1 cellular context compared by ENCODE assay signal in the genomic region with DNA sequence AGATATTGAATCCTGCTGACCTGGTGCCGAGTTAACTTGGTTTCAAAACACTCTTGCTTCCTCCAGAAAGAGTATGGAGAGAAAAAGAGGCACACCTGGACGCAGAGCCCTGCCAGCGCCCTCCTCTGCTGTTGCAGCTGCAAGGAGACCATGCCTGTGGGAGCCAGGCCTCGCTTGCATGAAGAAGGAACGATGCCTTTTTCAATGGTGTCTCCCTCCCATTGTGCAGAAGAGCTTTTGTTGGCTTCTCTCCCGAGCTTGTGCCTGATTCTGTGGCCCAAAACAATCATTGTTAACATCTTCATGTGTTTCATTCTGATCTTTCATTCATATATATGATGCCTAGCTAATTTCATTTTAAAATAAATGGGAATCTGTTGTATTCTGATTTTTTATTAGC.
TF ChIP-seq lines count a peak whose summit lies in the region.

No MANE protein-coding gene starts in this region.

TF ChIP-seq in HEK293T, 16 proteins besides CTCF, POLR2A, EP300 and RAD21 (continued from another document):
- TF ChIP-seq FOXA1 (IDR thresholded peaks at IDR 0.05) (no peak), FOXK2 (IDR thresholded peaks at IDR 0.05) (no peak), BHLHE40 (IDR thresholded peaks at IDR 0.05; ENCODE audit: borderline replicate concordance) (no peak), LEF1 (IDR thresholded peaks at IDR 0.05; ENCODE audit: borderline replicate concordance) (no peak), HDGF (IDR thresholded peaks at IDR 0.05; ENCODE audit: borderline replicate concordance) (no peak), L3MBTL2 (conservative IDR thresholded peaks at IDR 0.05) (no peak), ELF4 (IDR thresholded peaks at IDR 0.05) (no peak), ARNT (IDR thresholded peaks at IDR 0.05) (no peak), SUZ12 (IDR thresholded peaks at IDR 0.05) (no peak), ZNF384 (IDR thresholded peaks at IDR 0.05) (no peak), SP1 (IDR thresholded peaks at IDR 0.05) (no peak), CTBP1 (IDR thresholded peaks at IDR 0.05; ENCODE audit: borderline replicate concordance) (no peak), FOXM1 (IDR thresholded peaks at IDR 0.05; ENCODE audit: borderline replicate concordance) (no peak), NFRKB (IDR thresholded peaks at IDR 0.05) (no peak)
- TF ChIP-seq, protein P1, sequence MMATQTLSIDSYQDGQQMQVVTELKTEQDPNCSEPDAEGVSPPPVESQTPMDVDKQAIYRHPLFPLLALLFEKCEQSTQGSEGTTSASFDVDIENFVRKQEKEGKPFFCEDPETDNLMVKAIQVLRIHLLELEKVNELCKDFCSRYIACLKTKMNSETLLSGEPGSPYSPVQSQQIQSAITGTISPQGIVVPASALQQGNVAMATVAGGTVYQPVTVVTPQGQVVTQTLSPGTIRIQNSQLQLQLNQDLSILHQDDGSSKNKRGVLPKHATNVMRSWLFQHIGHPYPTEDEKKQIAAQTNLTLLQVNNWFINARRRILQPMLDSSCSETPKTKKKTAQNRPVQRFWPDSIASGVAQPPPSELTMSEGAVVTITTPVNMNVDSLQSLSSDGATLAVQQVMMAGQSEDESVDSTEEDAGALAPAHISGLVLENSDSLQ (IDR thresholded peaks at IDR 0.05), result no peak
